In the genomic region with DNA sequence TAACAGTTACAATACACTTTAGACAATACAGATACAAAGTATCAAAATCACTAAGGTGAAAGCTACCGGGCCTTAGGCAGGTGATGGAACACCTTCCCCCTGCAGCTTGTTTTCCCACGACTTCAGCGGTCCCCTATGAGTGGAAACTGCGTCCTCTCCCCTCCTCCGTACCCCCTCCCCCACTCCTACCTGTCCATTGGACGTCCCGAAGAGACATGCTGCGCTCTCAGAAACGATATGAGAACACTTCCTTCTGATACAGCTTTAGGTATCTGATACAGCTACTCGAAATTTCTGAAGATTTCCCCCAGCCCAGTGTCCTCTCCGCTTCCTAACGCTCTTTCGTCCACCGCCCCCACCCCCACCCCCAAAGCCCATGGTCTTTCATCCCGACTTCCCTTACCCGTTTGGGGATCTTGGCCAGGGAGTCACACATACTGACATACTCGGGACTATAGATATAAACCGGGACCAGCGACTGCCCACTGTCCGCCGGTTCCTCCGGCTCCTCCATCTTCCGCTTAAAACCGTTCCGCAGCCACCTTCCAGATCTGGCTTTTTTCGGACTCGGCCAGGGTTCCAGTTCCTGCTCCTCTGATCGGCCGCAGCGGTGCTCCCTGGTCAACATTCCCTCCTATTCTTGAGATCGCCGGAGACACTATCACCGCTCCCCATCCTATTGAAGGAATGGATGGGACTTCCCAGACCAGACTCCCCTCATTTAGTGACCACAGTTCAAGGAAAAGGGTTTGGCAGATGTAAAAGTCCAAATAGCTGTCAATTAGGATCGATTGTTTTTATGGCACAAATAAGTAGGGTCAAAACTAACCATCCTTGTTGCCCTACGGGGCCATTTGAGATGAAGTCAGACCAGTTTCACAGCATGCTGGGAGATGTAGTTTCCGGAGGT, we compare ENCODE assay signal across 8 cellular contexts. TPM values are rescaled to one million over a fixed set of nuclear protein-coding genes. Genes with fewer than 3 reads are reported as not detected.
DNase-seq lines count a peak whose midpoint lies in the region; ATAC-seq and TF ChIP-seq lines count a peak whose summit lies in the region.

A gene (minus strand): TSS at position 596 of the 910 bp plus-strand sequence. CDS start 82 bp downstream, at position 514.

- DNase-seq in Calu3 (peak; percentile 70), GM20000 (ENCODE audit: low spot score) (peak; percentile 66), HPDE6-E6E7 (ENCODE audit: extremely low spot score) (peak; percentile 32), NCI-H774 (lab: John Stamatoyannopoulos, UW) (peak; percentile 41), endodermal cell (peak; percentile 86), mesenchymal stem cell (peak; percentile 85)
- peak; percentile 67 for DNase-seq in activated CD8-positive, alpha-beta T cell treated with anti-CD3 and anti-CD28 coated beads for 36 hours
- peak; percentile 59 for DNase-seq in stimulated activated CD8-positive, alpha-beta memory T cell treated with anti-CD3 and anti-CD28 coated beads, Interleukin-4, amount 100 ng/mL, for 48 hours

- H3K27ac ChIP-seq in endodermal cell (ENCODE audit: low read depth, low read length) (no peak within 1 kb of the TSS), mesenchymal stem cell (ENCODE audit: low read length, poor library complexity, severe bottlenecking) (peak within 1 kb of the TSS; percentile 63)

- peak within 1 kb of the TSS; percentile 69 for H3K27ac Mint-ChIP-seq in Calu3 (ENCODE audit: unreplicated experiment)
- peak within 1 kb of the TSS; percentile 94 for H3K27ac Mint-ChIP-seq in activated CD8-positive, alpha-beta T cell treated with anti-CD3 and anti-CD28 coated beads for 36 hours
- H3K27ac Mint-ChIP-seq in endodermal cell, result peak within 1 kb of the TSS; percentile 93

- H3K4ac ChIP-seq in mesenchymal stem cell (ENCODE audit: low read depth in 1 of 2, low read length in 2 of 2), result peak within 1 kb of the TSS in 1 of 2 experiments; percentile 11

- no peak within 1 kb of the TSS for H2BK12ac ChIP-seq in mesenchymal stem cell (ENCODE audit: low read length in 2 of 2)

- no TSS peak for BruUV-seq in Calu3 (replicated peaks; lab: Mats Ljungman, UMichigan)

- peaks cover 2% of the 10 kb centered on the region for H3K79me1 ChIP-seq in mesenchymal stem cell (replicated peaks; ENCODE audit: low read length, poor library complexity, severe bottlenecking)

- TF ChIP-seq CTCF in Calu3 (IDR thresholded peaks at IDR 0.05; ENCODE audit: unreplicated experiment) (no peak), GM20000 (IDR thresholded peaks at IDR 0.05; ENCODE audit: extremely low read depth, missing control alignments) (no peak), endodermal cell (conservative IDR thresholded peaks at IDR 0.05) (no peak)
- TF ChIP-seq CTCF in activated CD8-positive, alpha-beta T cell treated with anti-CD3 and anti-CD28 coated beads for 36 hours (IDR thresholded peaks at IDR 0.05), result no peak

- H3K9ac ChIP-seq in endodermal cell (ENCODE audit: extremely low read depth, low read length, poor library complexity, severe bottlenecking) (peak within 1 kb of the TSS; percentile 71), mesenchymal stem cell (ENCODE audit: low read length) (peak within 1 kb of the TSS; percentile 90)

- H4K91ac ChIP-seq in mesenchymal stem cell (ENCODE audit: low read length), result no peak within 1 kb of the TSS

- H3K4me1 Mint-ChIP-seq in Calu3 (ENCODE audit: low read depth, unreplicated experiment) (no peaks in the 10 kb centered on the region), endodermal cell (peaks cover 3% of the 10 kb centered on the region)
- peaks cover 8% of the 10 kb centered on the region for H3K4me1 Mint-ChIP-seq in activated CD8-positive, alpha-beta T cell treated with anti-CD3 and anti-CD28 coated beads for 36 hours (ENCODE audit: low read depth)

- intact Hi-C loops in Calu3 (cut with micrococcal nuclease; ENCODE audit: unreplicated experiment), result no loop called here
- intact Hi-C loops in activated CD8-positive, alpha-beta T cell treated with anti-CD3 and anti-CD28 coated beads for 36 hours (cut with micrococcal nuclease), result no loop called here

- ATAC-seq in activated CD8-positive, alpha-beta T cell treated with anti-CD3 and anti-CD28 coated beads for 36 hours, result peak; percentile 90

- H2AFZ ChIP-seq in mesenchymal stem cell (ENCODE audit: low read depth, low read length), result no peak within 1 kb of the TSS

- POLR2A ChIA-PET in activated CD8-positive, alpha-beta T cell treated with anti-CD3 and anti-CD28 coated beads for 36 hours (lab: Charles Lee), result interaction anchor here (0.7 to 1.3 kb wide), 5 partner anchors 32 to 296 kb away, joined by 3 to 4 read pairs (median 3); a partner anchor contains a TSS

- no peak within 1 kb of the TSS for H2BK15ac ChIP-seq in mesenchymal stem cell (ENCODE audit: low read depth, poor library complexity, severe bottlenecking)

- H2BK120ac ChIP-seq in mesenchymal stem cell (ENCODE audit: low read depth, low read length), result no peak within 1 kb of the TSS

- peak within 1 kb of the TSS; percentile 14 for H2BK5ac ChIP-seq in mesenchymal stem cell (ENCODE audit: low read depth, low read length, poor library complexity, severe bottlenecking)

- no peaks in the 10 kb centered on the region for H3K9me3 ChIP-seq in endodermal cell (ENCODE audit: control insufficient read depth, low read length)
- H3K9me3 ChIP-seq in mesenchymal stem cell (ENCODE audit: control insufficient read depth, low read length), result no peaks in the 10 kb centered on the region

- H2AK5ac ChIP-seq in mesenchymal stem cell (ENCODE audit: low read length, severe bottlenecking), result no peak within 1 kb of the TSS

- 0% methylated on average over 4 to 36 of the region's 36 CpGs for WGBS in endodermal cell (ENCODE audit: insufficient coverage in 1 of 2, insufficient read length in 1 of 2), 2 experiments
- WGBS in mesenchymal stem cell, result under 1% methylated on average over 33 of the region's 36 CpGs

- H3K27me3 ChIP-seq in endodermal cell (ENCODE audit: control insufficient read depth, insufficient read depth, low read length, poor library complexity, severe bottlenecking) (no peaks in the 10 kb centered on the region), mesenchymal stem cell (ENCODE audit: control insufficient read depth in 1 of 2, insufficient read depth in 1 of 2, low read length in 2 of 2) (peaks cover 0 to 17% of the 10 kb centered on the region in 2 experiments)

- no peak within 1 kb of the TSS for H3K23ac ChIP-seq in mesenchymal stem cell (ENCODE audit: low read length in 2 of 2)

- H3K4me1 ChIP-seq in endodermal cell (ENCODE audit: control insufficient read depth, insufficient read depth, low read length), result no peaks in the 10 kb centered on the region
- no peaks in the 10 kb centered on the region for H3K4me1 ChIP-seq in mesenchymal stem cell (ENCODE audit: control insufficient read depth, insufficient read depth, low read depth, low read length)

- peak within 1 kb of the TSS; percentile 80 for H4K8ac ChIP-seq in mesenchymal stem cell (ENCODE audit: low read length)

- H3K36me3 Mint-ChIP-seq in Calu3 (ENCODE audit: insufficient read depth, unreplicated experiment) (peaks cover 18% of the 10 kb centered on the region), endodermal cell (ENCODE audit: low read depth) (peaks cover 13% of the 10 kb centered on the region)
- peaks cover 8% of the 10 kb centered on the region for H3K36me3 Mint-ChIP-seq in activated CD8-positive, alpha-beta T cell treated with anti-CD3 and anti-CD28 coated beads for 36 hours (ENCODE audit: low read depth)

- H3K14ac ChIP-seq in mesenchymal stem cell (ENCODE audit: low read length in 2 of 2), result no peak within 1 kb of the TSS

- H3K27me3 Mint-ChIP-seq in Calu3 (ENCODE audit: unreplicated experiment), result no peaks in the 10 kb centered on the region
- H3K27me3 Mint-ChIP-seq in activated CD8-positive, alpha-beta T cell treated with anti-CD3 and anti-CD28 coated beads for 36 hours, result no peaks in the 10 kb centered on the region
- H3K27me3 Mint-ChIP-seq in endodermal cell (ENCODE audit: insufficient read depth), result peaks cover 10% of the 10 kb centered on the region

- CTCF ChIA-PET in Calu3 (lab: Charles Lee), result interaction anchor here (0.6 kb wide), 2 partner anchors 322 to 1639 kb away, joined by 4 to 8 read pairs; no protein-coding TSS in a partner anchor
- CTCF ChIA-PET in activated CD8-positive, alpha-beta T cell treated with anti-CD3 and anti-CD28 coated beads for 36 hours (lab: Charles Lee), result interaction anchor here (1.3 kb wide), 1 partner anchor 49 kb away, joined by 4 read pairs; no protein-coding TSS in a partner anchor

- peak within 1 kb of the TSS; percentile 50 for H3K4me2 ChIP-seq in mesenchymal stem cell (ENCODE audit: low read length, poor library complexity, severe bottlenecking)

- peak within 1 kb of the TSS; percentile 96 for H3K4me3 ChIP-seq in endodermal cell (ENCODE audit: low read length)
- peak within 1 kb of the TSS; percentile 69 to 78 for H3K4me3 ChIP-seq in mesenchymal stem cell (ENCODE audit: insufficient read depth in 1 of 2, low read depth in 1 of 2, low read length in 2 of 2)

- peak within 1 kb of the TSS; percentile 81 for H3K4me3 Mint-ChIP-seq in Calu3 (ENCODE audit: low read depth, unreplicated experiment)
- peak within 1 kb of the TSS; percentile 97 for H3K4me3 Mint-ChIP-seq in activated CD8-positive, alpha-beta T cell treated with anti-CD3 and anti-CD28 coated beads for 36 hours
- peak within 1 kb of the TSS; percentile 83 for H3K4me3 Mint-ChIP-seq in endodermal cell

- peaks cover 13% of the 10 kb centered on the region for H3K36me3 ChIP-seq in endodermal cell (ENCODE audit: control insufficient read depth, insufficient read depth, low read length)
- peaks cover 0 to 11% of the 10 kb centered on the region in 2 experiments for H3K36me3 ChIP-seq in mesenchymal stem cell (ENCODE audit: control insufficient read depth in 1 of 2, insufficient read depth in 2 of 2, low read depth in 1 of 2, low read length in 2 of 2)

- H3K18ac ChIP-seq in mesenchymal stem cell (ENCODE audit: low read depth in 1 of 2, low read length in 2 of 2), result peak within 1 kb of the TSS; percentile 64 to 75

- no peaks in the 10 kb centered on the region for H3K9me3 Mint-ChIP-seq in Calu3 (ENCODE audit: low read depth, unreplicated experiment)
- no peaks in the 10 kb centered on the region for H3K9me3 Mint-ChIP-seq in activated CD8-positive, alpha-beta T cell treated with anti-CD3 and anti-CD28 coated beads for 36 hours
- peaks cover 61% of the 10 kb centered on the region for H3K9me3 Mint-ChIP-seq in endodermal cell

RNA-seq across cellular contexts. Expression of the gene that starts here (rescaled TPM):
- total RNA-seq in Calu3 (2022) (52.0 and 52.5 TPM in 2 replicates), endodermal cell (10 to 100 TPM; 33.3 to 33.9 TPM)
- total RNA-seq in activated CD8-positive, alpha-beta T cell treated with anti-CD3 and anti-CD28 coated beads for 36 hours, result 10 to 100 TPM; 14.6 to 17.8 TPM
- 22.0 TPM for polyA plus RNA-seq in endodermal cell (2013, experiment 1 of 2)
- polyA plus RNA-seq in endodermal cell (2013, experiment 2 of 2), result 23.1 TPM
- polyA plus RNA-seq in mesenchymal stem cell (2013, experiment 1 of 2), result 15.0 TPM
- polyA plus RNA-seq in mesenchymal stem cell (2013, experiment 2 of 2), result 15.3 TPM

Comparison
In these comparisons a context has a peak if more than half of its experiments do, and no peak if none do; other contexts are left out.
1. DNase-seq: peak in every context shown above with its lines; median percentile 86 in endodermal cell; 85 in mesenchymal stem cell; 70 in Calu3; 67 in activated CD8-positive, alpha-beta T cell treated with anti-CD3 and anti-CD28 coated beads for 36 hours; 66 in GM20000; 59 in stimulated activated CD8-positive, alpha-beta memory T cell treated with anti-CD3 and anti-CD28 coated beads, Interleukin-4, amount 100 ng/mL, for 48 hours; 41 in NCI-H774; 32 in HPDE6-E6E7.